ENCODE assay signal across 16 cellular contexts in genomic region chr2:5925620-5926019, GRCh38.
DNase-seq lines count a peak whose midpoint lies in the region; TF ChIP-seq lines count a peak whose summit lies in the region.
"Had no signal": no experiment of that assay in that cellular context is flagged by ENCODE, and none has a peak within 500 bp of the region (broad histone marks: within the 10 kb centered on the region; RNA-seq: fewer than 3 reads in every experiment).

No MANE protein-coding gene starts in this region.

- H3K79me1 ChIP-seq in neuronal stem cell (ENCODE audit: low read depth, low read length) (no peaks in the 10 kb centered on the region), trophoblast cell (ENCODE audit: low read length) (no peaks in the 10 kb centered on the region)

- H3K23ac ChIP-seq in neuronal stem cell (ENCODE audit: low read depth, low read length, poor library complexity) = no peak overlapping the region
- H3K23ac ChIP-seq in trophoblast cell (ENCODE audit: low read length) = no peak overlapping the region

- H4K91ac ChIP-seq in neuronal stem cell (ENCODE audit: low read depth, low read length, poor library complexity) (no peak overlapping the region), trophoblast cell (ENCODE audit: low read depth, low read length) (no peak overlapping the region)

- H3K4ac ChIP-seq in neuronal stem cell (ENCODE audit: low read length) = no peak overlapping the region
- H3K4ac ChIP-seq in trophoblast cell (ENCODE audit: low read depth, low read length) = no peak overlapping the region

- H2AK5ac ChIP-seq in neuronal stem cell (ENCODE audit: low read depth, low read length) (no peak overlapping the region), trophoblast cell (ENCODE audit: low read length) (no peak overlapping the region)

- 88 to 100% methylated on average over 1 to 3 of the region's 3 CpGs for WGBS in endodermal cell (ENCODE audit: insufficient coverage in 1 of 2, insufficient read length in 1 of 2), 2 experiments
- no CpG with 5 or more reads among the region's 3 CpGs for whole genome bisulfite sequencing in neuronal stem cell (ENCODE audit: extremely low coverage in 2 of 2, insufficient read length in 2 of 2, insufficient replicate concordance in 1 of 2), 2 donors
- no CpG with 5 or more reads among the region's 3 CpGs for WGBS in trophoblast cell (ENCODE audit: extremely low coverage, insufficient coverage, insufficient read length)

- H3K9ac ChIP-seq in endodermal cell (ENCODE audit: extremely low read depth, low read length, poor library complexity, severe bottlenecking) (no peak overlapping the region), neuronal stem cell (ENCODE audit: low read depth, low read length, poor library complexity) (no peak overlapping the region), colonic mucosa (ENCODE audit: low read depth in 2 of 2, low read length in 2 of 2) (no peak overlapping the region), trophoblast cell (ENCODE audit: low read length) (no peak overlapping the region)
- H3K9ac ChIP-seq: BLaER1 had no signal

- H2BK120ac ChIP-seq in neuronal stem cell (ENCODE audit: low read depth, low read length) (no peak overlapping the region), trophoblast cell (ENCODE audit: insufficient read depth, low read length, poor library complexity) (no peak overlapping the region)

- H3K27me3 ChIP-seq in WERI-Rb-1 (ENCODE audit: insufficient read depth, low read depth, severe bottlenecking) (no peaks in the 10 kb centered on the region), endodermal cell (ENCODE audit: control insufficient read depth, insufficient read depth, low read length, poor library complexity, severe bottlenecking) (no peaks in the 10 kb centered on the region), neuronal stem cell (ENCODE audit: control insufficient read depth in 3 of 3, insufficient read depth in 3 of 3, low read depth in 1 of 3, low read length in 3 of 3) (no peaks in the 10 kb centered on the region), colonic mucosa (no peaks in the 10 kb centered on the region), trophoblast cell (ENCODE audit: insufficient read depth, low read length) (no peaks in the 10 kb centered on the region)
- H3K27me3 ChIP-seq: BLaER1 had no signal

- peaks cover 4% of the 10 kb centered on the region for H3K9me3 Mint-ChIP-seq in endodermal cell

- H3K14ac ChIP-seq in neuronal stem cell (ENCODE audit: low read length) (no peak overlapping the region), trophoblast cell (ENCODE audit: low read length) (no peak overlapping the region)

- H3K18ac ChIP-seq in neuronal stem cell (ENCODE audit: low read length) = peak overlapping the region; percentile 59
- no peak overlapping the region for H3K18ac ChIP-seq in trophoblast cell (ENCODE audit: low read length)

- H4K12ac ChIP-seq in trophoblast cell (ENCODE audit: low read depth, low read length) = no peak overlapping the region

- H3K4me3 ChIP-seq in WERI-Rb-1 (ENCODE audit: low read depth, low read length) = no peak overlapping the region
- H3K4me3 ChIP-seq in endodermal cell (ENCODE audit: low read length) = no peak overlapping the region
- H3K4me3 ChIP-seq in neuronal stem cell (ENCODE audit: low read length in 2 of 2) = no peak overlapping the region
- H3K4me3 ChIP-seq in colonic mucosa = no peak overlapping the region
- H3K4me3 ChIP-seq in trophoblast cell (ENCODE audit: low read depth, low read length) = no peak overlapping the region
- H3K4me3 ChIP-seq: A549, BLaER1 had no signal

- H3K4me1 Mint-ChIP-seq in endodermal cell = no peaks in the 10 kb centered on the region
- H3K4me1 Mint-ChIP-seq: CD14-positive monocyte; CD4-positive, alpha-beta memory T cell had no signal

- no peak overlapping the region for H3K4me2 ChIP-seq in neuronal stem cell (ENCODE audit: insufficient read depth, low read length, poor library complexity, severe bottlenecking)
- no peak overlapping the region for H3K4me2 ChIP-seq in trophoblast cell (ENCODE audit: low read length)
- H3K4me2 ChIP-seq: A549, BLaER1 had no signal

- H3K4me3 Mint-ChIP-seq in endodermal cell = no peak overlapping the region
- H3K4me3 Mint-ChIP-seq: CD14-positive monocyte; CD4-positive, alpha-beta memory T cell; H9 had no signal

- no peaks in the 10 kb centered on the region for H3K36me3 ChIP-seq in WERI-Rb-1
- H3K36me3 ChIP-seq in endodermal cell (ENCODE audit: control insufficient read depth, insufficient read depth, low read length) = no peaks in the 10 kb centered on the region
- H3K36me3 ChIP-seq in neuronal stem cell (replicated peaks in 1 of 2; ENCODE audit: control insufficient read depth in 2 of 2, insufficient read depth in 2 of 2, low read length in 2 of 2) = no peaks in the 10 kb centered on the region
- no peaks in the 10 kb centered on the region for H3K36me3 ChIP-seq in colonic mucosa
- H3K36me3 ChIP-seq in trophoblast cell (ENCODE audit: control insufficient read depth in 1 of 2, insufficient read depth in 2 of 2, low read length in 2 of 2) = no peaks in the 10 kb centered on the region
- H3K36me3 ChIP-seq: BLaER1 had no signal

- H3K9me3 ChIP-seq in WERI-Rb-1 (ENCODE audit: severe bottlenecking) = peaks cover 4% of the 10 kb centered on the region
- no peaks in the 10 kb centered on the region for H3K9me3 ChIP-seq in endodermal cell (ENCODE audit: control insufficient read depth, low read length)
- peaks cover 0 to 8% of the 10 kb centered on the region in 2 donors for H3K9me3 ChIP-seq in neuronal stem cell (replicated peaks in 1 of 2; ENCODE audit: control insufficient read depth in 2 of 2, insufficient read depth in 1 of 2, low read depth in 1 of 2, low read length in 2 of 2)
- no peaks in the 10 kb centered on the region for H3K9me3 ChIP-seq in colonic mucosa
- H3K9me3 ChIP-seq in trophoblast cell (ENCODE audit: insufficient read depth, low read depth, low read length) = peaks cover 3% of the 10 kb centered on the region
- H3K9me3 ChIP-seq: A549, BLaER1 had no signal

- H3K79me2 ChIP-seq in trophoblast cell (ENCODE audit: control insufficient read depth, insufficient read depth, low read length, poor library complexity) = no peaks in the 10 kb centered on the region

- no peak for DNase-seq in WERI-Rb-1
- DNase-seq in endodermal cell = no peak
- no peak for DNase-seq in neuronal stem cell (ENCODE audit: low spot score)
- DNase-seq in AG08396 (ENCODE audit: low spot score) = no peak
- no peak for DNase-seq in colonic mucosa
- DNase-seq in trophoblast cell = no peak
- DNase-seq in activated gamma-delta T cell (lab: John Stamatoyannopoulos, UW) = no peak
- DNase-seq: CD4-positive, alpha-beta memory T cell; DMS153; DMS79; GF-D8; GOT3; H9 had no signal

- no peak overlapping the region for H3K27ac Mint-ChIP-seq in endodermal cell
- H3K27ac Mint-ChIP-seq: CD14-positive monocyte; CD4-positive, alpha-beta memory T cell; H9 had no signal

- peak; percentile 28; the same call in 1 of the 2 replicates for TF ChIP-seq CTCF in WERI-Rb-1 (IDR thresholded peaks at IDR 0.05; ENCODE audit: low read depth, low read length)
- TF ChIP-seq CTCF in endodermal cell (conservative IDR thresholded peaks at IDR 0.05) = peak; percentile 30
- TF ChIP-seq CTCF in colonic mucosa (IDR thresholded peaks at IDR 0.05) = no peak

- H2BK15ac ChIP-seq in neuronal stem cell (ENCODE audit: low read length) = peak overlapping the region; percentile 2

- H2BK5ac ChIP-seq in neuronal stem cell (ENCODE audit: low read length) = no peak overlapping the region
- H2BK5ac ChIP-seq in trophoblast cell (ENCODE audit: low read depth, low read length, poor library complexity) = no peak overlapping the region

- H2AFZ ChIP-seq in neuronal stem cell (ENCODE audit: low read length) (no peak overlapping the region), trophoblast cell (ENCODE audit: insufficient read depth, low read length, poor library complexity) (no peak overlapping the region)

- intact Hi-C loops in colonic mucosa (cut with DNase I) = no loop called here

- H3K27ac ChIP-seq in WERI-Rb-1 (no peak overlapping the region), endodermal cell (ENCODE audit: low read depth, low read length) (no peak overlapping the region), neuronal stem cell (replicated peaks; ENCODE audit: low read length) (no peak overlapping the region), colonic mucosa (no peak overlapping the region), trophoblast cell (ENCODE audit: low read depth, low read length) (no peak overlapping the region)
- H3K27ac ChIP-seq: A549, BLaER1 had no signal

- H3K36me3 Mint-ChIP-seq in endodermal cell (ENCODE audit: low read depth) = no peaks in the 10 kb centered on the region
- H3K36me3 Mint-ChIP-seq: CD14-positive monocyte; CD4-positive, alpha-beta memory T cell had no signal

- H2BK12ac ChIP-seq in neuronal stem cell (ENCODE audit: low read length) (no peak overlapping the region), trophoblast cell (ENCODE audit: low read length) (no peak overlapping the region)

- H4K8ac ChIP-seq in neuronal stem cell (ENCODE audit: low read depth, low read length) (no peak overlapping the region), trophoblast cell (ENCODE audit: low read depth, low read length) (no peak overlapping the region)

- H3K4me1 ChIP-seq in endodermal cell (ENCODE audit: control insufficient read depth, insufficient read depth, low read length) (no peaks in the 10 kb centered on the region), neuronal stem cell (ENCODE audit: control insufficient read depth in 2 of 2, insufficient read depth in 1 of 2, low read depth in 1 of 2, low read length in 2 of 2) (peaks cover 4 to 8% of the 10 kb centered on the region in 2 donors), colonic mucosa (no peaks in the 10 kb centered on the region), trophoblast cell (ENCODE audit: control insufficient read depth in 1 of 2, insufficient read depth in 2 of 2, low read length in 2 of 2) (no peaks in the 10 kb centered on the region)
- H3K4me1 ChIP-seq: A549, BLaER1 had no signal

- no peaks in the 10 kb centered on the region for H3K27me3 Mint-ChIP-seq in endodermal cell (ENCODE audit: insufficient read depth)
- H3K27me3 Mint-ChIP-seq: CD4-positive, alpha-beta memory T cell had no signal
